Comparison of ENCODE assay signal across 8 cellular contexts in the genomic region with DNA sequence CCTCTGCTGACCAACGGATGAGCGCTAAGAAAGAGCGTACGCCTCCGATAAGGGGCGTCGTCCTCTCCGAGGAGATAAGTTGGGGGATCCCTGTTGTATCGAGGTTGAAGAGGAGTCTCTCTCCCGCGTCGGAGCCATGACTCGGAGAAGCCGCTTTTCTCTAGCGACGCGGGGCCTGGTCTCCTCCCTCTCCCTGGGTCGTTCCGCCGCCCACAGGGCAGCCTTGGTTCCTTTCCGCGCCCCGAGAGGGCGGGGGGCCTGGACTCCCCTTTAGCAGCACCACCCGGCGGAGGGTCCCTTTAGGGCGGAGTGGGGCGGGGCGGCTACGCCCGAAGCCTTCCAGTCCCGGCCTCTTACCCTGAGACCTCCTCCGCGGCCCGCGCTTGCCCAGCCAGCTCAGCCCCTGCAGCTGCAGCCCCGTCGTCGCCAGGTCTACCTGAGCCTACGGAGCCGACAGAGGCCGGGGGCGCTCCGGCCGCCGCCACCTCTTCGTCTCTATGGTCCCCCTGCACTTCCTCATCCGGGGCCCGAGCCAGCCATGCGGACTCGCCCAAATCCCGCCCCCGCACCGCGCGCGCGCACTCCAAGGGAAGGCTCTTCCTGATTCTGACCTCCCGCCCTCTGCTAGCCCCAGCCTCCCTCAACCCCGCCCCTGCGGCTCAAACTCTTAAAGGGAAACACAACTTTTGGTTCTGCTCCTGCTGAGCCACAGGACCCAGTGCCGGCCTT. TPM values are rescaled to one million over a fixed set of nuclear protein-coding genes. Genes with fewer than 3 reads are reported as not detected.
DNase-seq lines count a peak whose midpoint lies in the region; ATAC-seq, FAIRE-seq and TF ChIP-seq lines count a peak whose summit lies in the region.

Gene PRR14L, minus strand, starts transcription at position 497 of the 729 bp plus-strand sequence. CDS start 11,272 bp downstream, outside the sequence.

- H3K4me3 ChIP-seq in cardiac fibroblast (replicated peaks in 1 of 2; ENCODE audit: low read depth in 2 of 2, low read length in 2 of 2) (peak within 1 kb of the TSS; percentile 94 to 97), small intestine (ENCODE audit: low read depth in 1 of 2, low read length in 2 of 2) (peak within 1 kb of the TSS; percentile 82 to 88)

- TF ChIP-seq CTCF in activated B cell treated with CpG ODN at 0.5 μM for 24 hours (IDR thresholded peaks at IDR 0.05), result no peak
- TF ChIP-seq CTCF in cardiac fibroblast (IDR thresholded peaks at IDR 0.05; ENCODE audit: low read depth, low read length), result no peak

- no peaks in the 10 kb centered on the region for H3K27me3 Mint-ChIP-seq in activated B cell treated with CpG ODN at 0.5 μM for 24 hours

- H3K4me1 Mint-ChIP-seq in activated B cell treated with CpG ODN at 0.5 μM for 24 hours, result peaks cover 52% of the 10 kb centered on the region

- WGBS in small intestine, 3 donors, result 0 to 1% (median 1%) methylated on average over 36 to 62 of the region's 62 CpGs

- peak; percentile 96 for DNase-seq in AG08396 (ENCODE audit: low spot score)
- DNase-seq in NCI-H345 (lab: John Stamatoyannopoulos, UW), result peak; percentile 91
- DNase-seq in activated B cell treated with CpG ODN at 0.5 μM for 24 hours, result peak; percentile 100
- DNase-seq in cardiac fibroblast (ENCODE audit: low read depth in 2 of 2), result peak; percentile 96
- DNase-seq in iPS-NIHi11 (ENCODE audit: low spot score), result peak; percentile 93
- DNase-seq in small intestine, result peak; percentile 99

- CTCF ChIA-PET in activated B cell treated with CpG ODN at 0.5 μM for 24 hours (lab: Charles Lee), result interaction anchor here (1.2 to 1.3 kb wide), 2 partner anchors 84 to 86 kb away, joined by 3 to 4 read pairs; no protein-coding TSS in a partner anchor

- H3K4me1 ChIP-seq in small intestine (ENCODE audit: control insufficient read depth in 2 of 2, insufficient read depth in 1 of 2, low read depth in 1 of 2, low read length in 1 of 2), result peaks cover 2 to 5% of the 10 kb centered on the region in 2 donors

- H3K4me3 Mint-ChIP-seq in activated B cell treated with CpG ODN at 0.5 μM for 24 hours, result peak within 1 kb of the TSS; percentile 92

- POLR2A ChIA-PET in activated B cell treated with CpG ODN at 0.5 μM for 24 hours (lab: Charles Lee), result interaction anchor here (0.5 to 1.9 kb wide), 7 partner anchors 8 to 535 kb away, joined by 3 to 5 read pairs (median 4); no protein-coding TSS in a partner anchor

- no peak for FAIRE-seq in small intestine (lab: Jason Lieb, UNC)

- H3K9me3 ChIP-seq in small intestine (ENCODE audit: control insufficient read depth, low read depth), result no peaks in the 10 kb centered on the region

- intact Hi-C loops in activated B cell treated with CpG ODN at 0.5 μM for 24 hours (cut with micrococcal nuclease), result loop anchor here (1.0 to 10.0 kb wide), 10 partner anchors 73 to 782 kb away; partner anchors contain the start of genes DRG1, MORC2, PISD and RTCB

- peak within 1 kb of the TSS; percentile 59 to 86 for H3K27ac ChIP-seq in small intestine (ENCODE audit: low read depth in 1 of 2, low read length in 1 of 2)

- H3K36me3 ChIP-seq in small intestine (ENCODE audit: control insufficient read depth in 2 of 2, insufficient read depth in 2 of 2, low read length in 2 of 2), result no peaks in the 10 kb centered on the region

- no peaks in the 10 kb centered on the region for H3K27me3 ChIP-seq in small intestine (ENCODE audit: control insufficient read depth in 2 of 2, insufficient read depth in 2 of 2, low read length in 2 of 2)

- no peaks in the 10 kb centered on the region for H3K9me3 Mint-ChIP-seq in activated B cell treated with CpG ODN at 0.5 μM for 24 hours

- H3K36me3 Mint-ChIP-seq in activated B cell treated with CpG ODN at 0.5 μM for 24 hours (ENCODE audit: low read depth), result peaks cover 23% of the 10 kb centered on the region

- ATAC-seq in GM19023 (IDR thresholded peaks at IDR 0.05; ENCODE audit: unreplicated experiment) (peak; percentile 57), HG03196 (IDR thresholded peaks at IDR 0.05; ENCODE audit: unreplicated experiment) (peak; percentile 64), activated B cell treated with CpG ODN at 0.5 μM for 24 hours (ENCODE audit: low read depth) (peak; percentile 73)

- peak within 1 kb of the TSS; percentile 96 for H3K27ac Mint-ChIP-seq in activated B cell treated with CpG ODN at 0.5 μM for 24 hours

RNA-seq across cellular contexts. Expression of gene PRR14L, which starts in this region (rescaled TPM):
- 49.7 and 59.5 TPM in 2 replicates for total RNA-seq in activated B cell treated with CpG ODN at 0.5 μM for 24 hours
- polyA plus RNA-seq in small intestine, result 10 to 100 TPM in 1 of 3 donors, 1 to 10 TPM in 2; 6.2 to 11.3 (median 7.4) TPM

Comparison
In these comparisons a context has a peak if more than half of its experiments do, and no peak if none do; other contexts are left out.
1. Peak in every context shown above with its lines: DNase-seq, ATAC-seq, H3K4me3 ChIP-seq and H3K27ac ChIP-seq.